7 cellular contexts compared by ENCODE assay signal in genomic region chr3:47347217-47347801, GRCh38.
A peak's percentile ranks its signal among the peaks of the same experiment; 100 is the strongest.
DNase-seq lines count a peak whose midpoint lies in the region; ATAC-seq and TF ChIP-seq lines count a peak whose summit lies in the region.

No MANE protein-coding gene starts in this region.

- H3K36me3 Mint-ChIP-seq in stimulated activated naive B cell treated with anti-CD40 and anti-IgM and Interleukin-4, amounts not matched to agents 10 μg/mL and 1 μg/mL and 100 μg/mL, for 72 hours, result peaks cover 26 to 44% of the 10 kb centered on the region in 2 donors

- ATAC-seq in GM19025 (IDR thresholded peaks at IDR 0.05; ENCODE audit: low read depth, unreplicated experiment), result peak; percentile 75
- peak; percentile 71 for ATAC-seq in HG03175 (IDR thresholded peaks at IDR 0.05; ENCODE audit: unreplicated experiment)
- peak; percentile 80 to 91 for ATAC-seq in stimulated activated naive B cell treated with anti-CD40 and anti-IgM and Interleukin-4, amounts not matched to agents 10 μg/mL and 1 μg/mL and 100 μg/mL, for 72 hours (replicated peaks)
- no peak for ATAC-seq in GM21515 (IDR thresholded peaks at IDR 0.05; ENCODE audit: unreplicated experiment)

- H3K4me3 ChIP-seq in astrocyte of the cerebellum (ENCODE audit: low read depth, low read length), result no peak overlapping the region

- peak; percentile 38 for DNase-seq in astrocyte of the cerebellum (ENCODE audit: low read depth)
- DNase-seq in stimulated activated naive B cell treated with anti-CD40 and anti-IgM and Interleukin-4, amounts not matched to agents 10 μg/mL and 1 μg/mL and 100 μg/mL, for 72 hours, result peak; percentile 29
- DNase-seq in NCI-H2081 (lab: John Stamatoyannopoulos, UW), result no peak
- DNase-seq in activated CD8-positive, alpha-beta memory T cell treated with anti-CD3 and anti-CD28 coated beads, Interleukin-2, amount 50 U/mL, for 4 hours, result no peak

- peak overlapping the region; percentile 18 to 47 for H3K4me3 Mint-ChIP-seq in stimulated activated naive B cell treated with anti-CD40 and anti-IgM and Interleukin-4, amounts not matched to agents 10 μg/mL and 1 μg/mL and 100 μg/mL, for 72 hours

- peaks cover 29 to 42% of the 10 kb centered on the region in 2 donors for H3K4me1 Mint-ChIP-seq in stimulated activated naive B cell treated with anti-CD40 and anti-IgM and Interleukin-4, amounts not matched to agents 10 μg/mL and 1 μg/mL and 100 μg/mL, for 72 hours

- in situ Hi-C loops in astrocyte of the cerebellum (cut with HindIII; ENCODE audit: low sequenced_read_pairs), result no loop called here

- no peaks in the 10 kb centered on the region for H3K9me3 Mint-ChIP-seq in stimulated activated naive B cell treated with anti-CD40 and anti-IgM and Interleukin-4, amounts not matched to agents 10 μg/mL and 1 μg/mL and 100 μg/mL, for 72 hours

- H3K27me3 Mint-ChIP-seq in stimulated activated naive B cell treated with anti-CD40 and anti-IgM and Interleukin-4, amounts not matched to agents 10 μg/mL and 1 μg/mL and 100 μg/mL, for 72 hours, result no peaks in the 10 kb centered on the region

- H3K27ac Mint-ChIP-seq in stimulated activated naive B cell treated with anti-CD40 and anti-IgM and Interleukin-4, amounts not matched to agents 10 μg/mL and 1 μg/mL and 100 μg/mL, for 72 hours, result peak overlapping the region; percentile 53

- TF ChIP-seq CTCF in astrocyte of the cerebellum (IDR thresholded peaks at IDR 0.05; ENCODE audit: low read depth, low read length, missing control alignments), result no peak

Comparison
In these comparisons a context has a peak if more than half of its experiments do, and no peak if none do; other contexts are left out.
1. DNase-seq: peak in astrocyte of the cerebellum (single experiment) and stimulated activated naive B cell treated with anti-CD40 and anti-IgM and Interleukin-4, amounts not matched to agents 10 μg/mL and 1 μg/mL and 100 μg/mL, for 72 hours (single experiment); none in NCI-H2081 (0 of 2) and activated CD8-positive, alpha-beta memory T cell treated with anti-CD3 and anti-CD28 coated beads, Interleukin-2, amount 50 U/mL, for 4 hours (single experiment).